Comparison of ENCODE assay signal across 17 cellular contexts in genomic region chr9:18492612-18493011, GRCh38. TPM values are rescaled to one million over a fixed set of nuclear protein-coding genes. Genes with fewer than 3 reads are reported as not detected.
A peak's percentile ranks its signal among the peaks of the same experiment; 100 is the strongest.
DNase-seq lines count a peak whose midpoint lies in the region; ATAC-seq and TF ChIP-seq lines count a peak whose summit lies in the region.
"Had no signal": no experiment of that assay in that cellular context is flagged by ENCODE, and none has a peak within 500 bp of the region (broad histone marks: within the 10 kb centered on the region; RNA-seq: fewer than 3 reads in every experiment).

No MANE protein-coding gene starts in this region.

- H3K27ac ChIP-seq in GM23248 (peak overlapping the region; percentile 98), SJCRH30 (peak overlapping the region; percentile 89; the same call in 1 of the 2 replicates), esophagus squamous epithelium (peak overlapping the region in 3 of 4 donors; percentile 1 to 30 (median 10)), osteoblast (ENCODE audit: low read depth, low read length) (peak overlapping the region; percentile 98)

- H3F3A ChIP-seq in GM23248 (ENCODE audit: insufficient read depth): peaks cover 97% of the 10 kb centered on the region

- H3K9ac ChIP-seq in GM23248: peak overlapping the region; percentile 82

- H2AFZ ChIP-seq in GM23248: no peak overlapping the region
- H2AFZ ChIP-seq in osteoblast (ENCODE audit: low read length): no peak overlapping the region

- no peaks in the 10 kb centered on the region for H3K9me3 ChIP-seq in GM23248 (ENCODE audit: low read depth)
- H3K9me3 ChIP-seq in SJCRH30 (replicated peaks): no peaks in the 10 kb centered on the region
- no peaks in the 10 kb centered on the region for H3K9me3 ChIP-seq in esophagus squamous epithelium
- no peaks in the 10 kb centered on the region for H3K9me3 ChIP-seq in osteoblast (ENCODE audit: low read depth, low read length)

- H3K9me2 ChIP-seq in GM23248 (ENCODE audit: insufficient read depth): no peaks in the 10 kb centered on the region

- peak; percentile 71 for DNase-seq in GM23248
- DNase-seq in SJCRH30: no peak
- DNase-seq in esophagus squamous epithelium (lab: John Stamatoyannopoulos, UW): no peak
- DNase-seq in osteoblast (ENCODE audit: insufficient read length, low spot score, missing footprints): no peak
- no peak for DNase-seq in NCI-H82 (lab: John Stamatoyannopoulos, UW)
- DNase-seq in NCI-H748 (lab: John Stamatoyannopoulos, UW; ENCODE audit: unreplicated experiment): no peak
- DNase-seq: activated CD8-positive, alpha-beta T cell treated with anti-CD3 and anti-CD28 coated beads, Interleukin-2, amount 10 ng/mL, durations not matched to agents 7 days and 5 days; activated naive CD4-positive, alpha-beta T cell treated with anti-CD3 and anti-CD28 coated beads, Interleukin-2, amount 10 ng/mL, durations not matched to agents 7 days and 5 days; activated T-cell treated with anti-CD3 and anti-CD28 coated beads, Interleukin-2, amount 50 U/mL, for 48 hours; CD8-positive, alpha-beta T cell; NCI-H2081; NCI-H446 treated with DMSO at 0.1 percent for 48 hours; Right ventricle myocardium superior; T-helper 17 cell had no signal

- H3K4me2 ChIP-seq in GM23248 (ENCODE audit: unreplicated experiment) (peak overlapping the region; percentile 84), osteoblast (ENCODE audit: insufficient read depth, low read length) (peak overlapping the region; percentile 47)

- H4K20me1 ChIP-seq in GM23248 (ENCODE audit: insufficient read depth): no peaks in the 10 kb centered on the region
- H4K20me1 ChIP-seq in osteoblast (ENCODE audit: insufficient read depth, low read length): no peaks in the 10 kb centered on the region

- ATAC-seq in HG02970 (IDR thresholded peaks at IDR 0.05; ENCODE audit: low FRiP score, unreplicated experiment) (no peak), GM21515 (IDR thresholded peaks at IDR 0.05; ENCODE audit: unreplicated experiment) (no peak)
- ATAC-seq: activated CD8-positive, alpha-beta T cell treated with anti-CD3 and anti-CD28 coated beads, Interleukin-2, amount 10 ng/mL, durations not matched to agents 7 days and 5 days; CD8-positive, alpha-beta T cell; stimulated activated effector memory CD8-positive, alpha-beta T cell treated with anti-CD3 and anti-CD28 coated beads, Interleukin-12 subunit alpha, Interleukin-12 subunit beta, amount 100 ng/mL, for 72 hours; T-helper 17 cell had no signal

- peaks cover 12% of the 10 kb centered on the region for H3K36me3 ChIP-seq in GM23248 (ENCODE audit: low read depth)
- no peaks in the 10 kb centered on the region for H3K36me3 ChIP-seq in SJCRH30
- H3K36me3 ChIP-seq in esophagus squamous epithelium: no peaks in the 10 kb centered on the region
- H3K36me3 ChIP-seq in osteoblast (ENCODE audit: insufficient read depth, low read length): peaks cover 28% of the 10 kb centered on the region

- peaks cover 78% of the 10 kb centered on the region for H3K79me2 ChIP-seq in GM23248 (ENCODE audit: insufficient read depth)
- peaks cover 58% of the 10 kb centered on the region for H3K79me2 ChIP-seq in osteoblast (ENCODE audit: insufficient read depth, low read length)

- H3K27me3 ChIP-seq in GM23248 (replicated peaks; ENCODE audit: insufficient read depth) (no peaks in the 10 kb centered on the region), SJCRH30 (no peaks in the 10 kb centered on the region), esophagus squamous epithelium (no peaks in the 10 kb centered on the region), osteoblast (ENCODE audit: insufficient read depth, low read length) (no peaks in the 10 kb centered on the region)

- in situ Hi-C loops in GM23248 (cut with MboI): no loop called here

- no peak for TF ChIP-seq POLR2A in esophagus squamous epithelium (IDR thresholded peaks at IDR 0.05)

- peaks cover 98% of the 10 kb centered on the region for H3K4me1 ChIP-seq in GM23248 (ENCODE audit: insufficient read depth)
- H3K4me1 ChIP-seq in SJCRH30: peaks cover 38% of the 10 kb centered on the region
- H3K4me1 ChIP-seq in esophagus squamous epithelium: peaks cover 0 to 13% (median 6%) of the 10 kb centered on the region in 3 donors
- peaks cover 93% of the 10 kb centered on the region for H3K4me1 ChIP-seq in osteoblast (ENCODE audit: insufficient read depth, low read length)

- intact Hi-C loops in esophagus squamous epithelium (cut with DNase I): no loop called here

- TF ChIP-seq CTCF in esophagus squamous epithelium (IDR thresholded peaks at IDR 0.05): no peak
- TF ChIP-seq CTCF in osteoblast (IDR thresholded peaks at IDR 0.05; ENCODE audit: extremely low read depth, low read depth, low read length): no peak

- H3K4me3 ChIP-seq in GM23248 (peak overlapping the region; percentile 63), SJCRH30 (no peak overlapping the region), esophagus squamous epithelium (no peak overlapping the region), osteoblast (ENCODE audit: insufficient read depth, low read length) (no peak overlapping the region)

RNA-seq across cellular contexts. Expression of gene ADAMTSL1, which starts 18.7 kb away (rescaled TPM):
- total RNA-seq in GM23248 (2014; rRNA removed; shearing (Covaris generic)): 255 and 273 TPM in 2 replicates
- polyA plus RNA-seq in GM23248 (2016; fragmentation: Nextera tagmentation; extraction: Ambion mirVana): 77.0 and 77.5 TPM in 2 replicates
- 2.5 and 3.3 TPM in 2 replicates for total RNA-seq in SJCRH30 (2014; rRNA removed; shearing (Covaris generic))
- total RNA-seq in esophagus squamous epithelium: 10 to 100 TPM in 1 of 4 donors, 1 to 10 TPM in 2, under 1 TPM in 1; 0.80 to 23.7 (median 2.3) TPM
- 54.3 and 70.1 TPM in 2 replicates for total RNA-seq in osteoblast
- total RNA-seq: activated CD8-positive, alpha-beta T cell treated with anti-CD3 and anti-CD28 coated beads, Interleukin-2, amount 10 ng/mL, durations not matched to agents 7 days and 5 days; CD8-positive, alpha-beta T cell; T-helper 17 cell had no signal

Comparison
In these comparisons a context has a peak if more than half of its experiments do, and no peak if none do; other contexts are left out.
1. H3K27ac ChIP-seq: peak in every context shown above with its lines; median percentile 98 in GM23248; 98 in osteoblast; 89 in SJCRH30; 10 in esophagus squamous epithelium.